ENCODE assay signal across 10 cellular contexts in the genomic region with DNA sequence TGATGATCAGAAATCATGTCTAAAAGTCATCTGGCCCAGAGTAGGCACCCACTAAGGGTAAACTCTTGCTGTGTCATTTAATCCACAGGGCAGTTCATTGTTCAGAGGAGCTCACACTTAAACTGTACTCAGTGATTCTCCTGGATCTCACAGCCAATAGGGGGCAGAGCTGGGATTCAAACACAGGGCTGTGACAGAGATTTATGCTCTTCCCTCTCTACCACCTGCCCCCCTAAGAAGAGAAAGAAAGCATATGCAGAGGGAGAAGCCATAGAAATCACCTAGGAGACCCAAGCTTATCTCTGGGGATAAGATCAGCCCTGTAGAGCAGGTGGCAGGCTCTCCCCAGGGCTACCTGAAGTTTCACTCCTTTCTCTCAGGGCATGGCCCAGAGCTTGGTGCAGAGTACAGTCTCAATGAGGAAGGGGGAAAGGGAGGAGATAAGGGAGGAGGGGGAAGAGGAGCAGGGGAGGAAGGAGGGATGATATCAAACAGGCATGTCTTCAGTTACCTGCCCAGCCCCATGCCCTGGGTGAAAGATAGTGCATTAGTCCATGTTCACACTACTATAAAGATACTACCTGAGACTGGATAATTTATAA. TPM values are rescaled to one million over a fixed set of nuclear protein-coding genes. Genes with fewer than 3 reads are reported as not detected.
DNase-seq lines count a peak whose midpoint lies in the region; TF ChIP-seq lines count a peak whose summit lies in the region.
"Had no signal": no experiment of that assay in that cellular context is flagged by ENCODE, and none has a peak within 500 bp of the region (broad histone marks: within the 10 kb centered on the region; RNA-seq: fewer than 3 reads in every experiment).

No MANE protein-coding gene starts in this region.

- no peak overlapping the region for H2BK120ac ChIP-seq in neuronal stem cell (ENCODE audit: low read depth, low read length)

- no peak overlapping the region for H2AFZ ChIP-seq in neuronal stem cell (ENCODE audit: low read length)

- no peak overlapping the region for H3K9ac ChIP-seq in neuronal stem cell (ENCODE audit: low read depth, low read length, poor library complexity)

- no peak overlapping the region for H2BK15ac ChIP-seq in neuronal stem cell (ENCODE audit: low read length)

- H3K4me2 ChIP-seq in neuronal stem cell (ENCODE audit: insufficient read depth, low read length, poor library complexity, severe bottlenecking): no peak overlapping the region

- H3K27me3 Mint-ChIP-seq in chondrocyte (ENCODE audit: low read depth): peaks cover 23% of the 10 kb centered on the region

- peaks cover 0 to 3% of the 10 kb centered on the region in 2 donors for H3K4me1 ChIP-seq in neuronal stem cell (ENCODE audit: control insufficient read depth in 2 of 2, insufficient read depth in 1 of 2, low read depth in 1 of 2, low read length in 2 of 2)

- no peak overlapping the region for H3K18ac ChIP-seq in neuronal stem cell (ENCODE audit: low read length)

- H2AK5ac ChIP-seq in neuronal stem cell (ENCODE audit: low read depth, low read length): no peak overlapping the region

- no peak overlapping the region for H3K4me3 Mint-ChIP-seq in chondrocyte (ENCODE audit: unreplicated experiment)

- no peak overlapping the region for H2BK5ac ChIP-seq in neuronal stem cell (ENCODE audit: low read length)

- TF ChIP-seq CTCF in GM12874 (IDR thresholded peaks at IDR 0.05; ENCODE audit: insufficient read depth, low read depth, low read length) (0 out of 2 replicates have a peak, but pooled peaks have one; percentile 12), chondrocyte (IDR thresholded peaks at IDR 0.05) (peak; percentile 64)

- H4K8ac ChIP-seq in neuronal stem cell (ENCODE audit: low read depth, low read length): no peak overlapping the region

- no peaks in the 10 kb centered on the region for H3K4me1 Mint-ChIP-seq in chondrocyte (ENCODE audit: low read depth)

- H3K9me3 ChIP-seq in neuronal stem cell (replicated peaks in 1 of 2; ENCODE audit: control insufficient read depth in 2 of 2, insufficient read depth in 1 of 2, low read depth in 1 of 2, low read length in 2 of 2): peaks cover 0 to 1% of the 10 kb centered on the region in 2 donors

- no peaks in the 10 kb centered on the region for H3K36me3 ChIP-seq in neuronal stem cell (replicated peaks in 1 of 2; ENCODE audit: control insufficient read depth in 2 of 2, insufficient read depth in 2 of 2, low read length in 2 of 2)

- H3K27ac Mint-ChIP-seq in chondrocyte (ENCODE audit: unreplicated experiment): no peak overlapping the region

- H3K79me1 ChIP-seq in neuronal stem cell (ENCODE audit: low read depth, low read length): no peaks in the 10 kb centered on the region

- H2BK12ac ChIP-seq in neuronal stem cell (ENCODE audit: low read length): no peak overlapping the region

- DNase-seq in NCI-H1694 treated with DMSO at 0.1 percent for 48 hours (lab: John Stamatoyannopoulos, UW) (peak; percentile 69), chondrocyte (ENCODE audit: low spot score) (no peak), neuronal stem cell (ENCODE audit: low spot score) (peak; percentile 8), NOMO-1 (lab: John Stamatoyannopoulos, UW; ENCODE audit: unreplicated experiment in 2 of 2) (no peak), DMS114 treated with DMSO at 0.1 percent for 48 hours (lab: John Stamatoyannopoulos, UW; ENCODE audit: unreplicated experiment) (no peak), NCI-H2029 (lab: John Stamatoyannopoulos, UW) (no peak)
- DNase-seq in activated T-cell treated with anti-CD3 and anti-CD28 coated beads, Interleukin-2, amount 50 U/mL, for 48 hours: no peak
- DNase-seq: stimulated activated CD4-positive, alpha-beta T cell treated with anti-CD3 and anti-CD28 coated beads, Interleukin-4, amount 100 ng/mL, for 1 hour had no signal

- no peaks in the 10 kb centered on the region for H3K27me3 ChIP-seq in neuronal stem cell (ENCODE audit: control insufficient read depth in 3 of 3, insufficient read depth in 3 of 3, low read depth in 1 of 3, low read length in 3 of 3)

- H3K23ac ChIP-seq in neuronal stem cell (ENCODE audit: low read depth, low read length, poor library complexity): no peak overlapping the region

- no peak overlapping the region for H3K14ac ChIP-seq in neuronal stem cell (ENCODE audit: low read length)

- H3K4me3 ChIP-seq in neuronal stem cell (ENCODE audit: low read length in 2 of 2): no peak overlapping the region

- H3K9me3 Mint-ChIP-seq in chondrocyte (ENCODE audit: low read depth): no peaks in the 10 kb centered on the region

- no peak overlapping the region for H4K91ac ChIP-seq in neuronal stem cell (ENCODE audit: low read depth, low read length, poor library complexity)

- no peak overlapping the region for H3K4ac ChIP-seq in neuronal stem cell (ENCODE audit: low read length)

- H3K36me3 Mint-ChIP-seq in chondrocyte (ENCODE audit: low read depth): no peaks in the 10 kb centered on the region

- H3K27ac ChIP-seq in neuronal stem cell (replicated peaks; ENCODE audit: low read length): no peak overlapping the region
- H3K27ac ChIP-seq: HL-60 had no signal

RNA-seq across cellular contexts. Expression of a gene that starts 51.8 kb away (rescaled TPM):
- total RNA-seq in chondrocyte: 33.0 to 56.9 TPM (median 34.7 TPM) in 3 replicates
- polyA plus RNA-seq in neuronal stem cell (2013, experiment 1 of 2): 18.4 TPM
- polyA plus RNA-seq in neuronal stem cell (2013, experiment 2 of 2): 17.2 TPM

Comparison
In these comparisons a context has a peak if more than half of its experiments do, and no peak if none do; other contexts are left out.
1. DNase-seq: peak in NCI-H1694 treated with DMSO at 0.1 percent for 48 hours (single experiment) and neuronal stem cell (single experiment); none in chondrocyte (single experiment), NOMO-1 (0 of 2), activated T-cell treated with anti-CD3 and anti-CD28 coated beads, Interleukin-2, amount 50 U/mL, for 48 hours (0 of 2), DMS114 treated with DMSO at 0.1 percent for 48 hours (single experiment) and NCI-H2029 (single experiment).